17 cellular contexts compared by ENCODE assay signal in genomic region chr1:16392740-16393139, GRCh38. TPM values are rescaled to one million over a fixed set of nuclear protein-coding genes. Genes with fewer than 3 reads are reported as not detected.
DNase-seq lines count a peak whose midpoint lies in the region; ATAC-seq and TF ChIP-seq lines count a peak whose summit lies in the region.
"Had no signal": no experiment of that assay in that cellular context is flagged by ENCODE, and none has a peak within 500 bp of the region (broad histone marks: within the 10 kb centered on the region; RNA-seq: fewer than 3 reads in every experiment).

No MANE protein-coding gene starts in this region.

- peaks cover 40% of the 10 kb centered on the region for H3K4me1 Mint-ChIP-seq in T-helper 1 cell treated with Interleukin-12 subunit alpha and Interleukin-12 subunit beta and Interleukin-4 antibody, amounts not matched to agents 30 μg/mL and 1 μg/mL, for 36 hours (ENCODE audit: low read depth)
- H3K4me1 Mint-ChIP-seq in T-cell (peaks cover 41 to 53% (median 46%) of the 10 kb centered on the region in 3 donors), endodermal cell (peaks cover 30% of the 10 kb centered on the region), osteocyte (ENCODE audit: unreplicated experiment) (peaks cover 31% of the 10 kb centered on the region)

- H3K4me3 ChIP-seq in endodermal cell (ENCODE audit: low read length), result no peak overlapping the region
- H3K4me3 ChIP-seq: heart left ventricle, K562 had no signal

- POLR2A ChIA-PET in T-cell (lab: Charles Lee), result no interaction called here

- peak overlapping the region; percentile 15 for H3K27ac Mint-ChIP-seq in T-helper 1 cell treated with Interleukin-12 subunit alpha and Interleukin-12 subunit beta and Interleukin-4 antibody, amounts not matched to agents 30 μg/mL and 1 μg/mL, for 36 hours
- H3K27ac Mint-ChIP-seq in T-cell (peak overlapping the region; percentile 75 to 87), endodermal cell (peak overlapping the region; percentile 59), osteocyte (ENCODE audit: unreplicated experiment) (peak overlapping the region; percentile 64)

- no peaks in the 10 kb centered on the region for H3K27me3 ChIP-seq in endodermal cell (ENCODE audit: control insufficient read depth, insufficient read depth, low read length, poor library complexity, severe bottlenecking)
- H3K27me3 ChIP-seq: heart left ventricle had no signal

- no peaks in the 10 kb centered on the region for H3K9me3 Mint-ChIP-seq in T-helper 1 cell treated with Interleukin-12 subunit alpha and Interleukin-12 subunit beta and Interleukin-4 antibody, amounts not matched to agents 30 μg/mL and 1 μg/mL, for 36 hours
- H3K9me3 Mint-ChIP-seq in T-cell, result no peaks in the 10 kb centered on the region
- no peaks in the 10 kb centered on the region for H3K9me3 Mint-ChIP-seq in endodermal cell
- H3K9me3 Mint-ChIP-seq in osteocyte (ENCODE audit: unreplicated experiment), result no peaks in the 10 kb centered on the region
- H3K9me3 Mint-ChIP-seq: type B pancreatic cell had no signal

- no peak overlapping the region for H3K4me3 Mint-ChIP-seq in T-helper 1 cell treated with Interleukin-12 subunit alpha and Interleukin-12 subunit beta and Interleukin-4 antibody, amounts not matched to agents 30 μg/mL and 1 μg/mL, for 36 hours
- no peak overlapping the region for H3K4me3 Mint-ChIP-seq in T-cell
- no peak overlapping the region for H3K4me3 Mint-ChIP-seq in endodermal cell
- no peak overlapping the region for H3K4me3 Mint-ChIP-seq in osteocyte (ENCODE audit: unreplicated experiment)
- H3K4me3 Mint-ChIP-seq: type B pancreatic cell had no signal

- no peaks in the 10 kb centered on the region for H3K9me3 ChIP-seq in endodermal cell (ENCODE audit: control insufficient read depth, low read length)
- H3K9me3 ChIP-seq: heart left ventricle had no signal

- H3K27ac ChIP-seq in endodermal cell (ENCODE audit: low read depth, low read length), result no peak overlapping the region
- H3K27ac ChIP-seq: 22Rv1 had no signal

- CTCF ChIA-PET in T-cell (lab: Charles Lee), result no interaction called here

- no peak for DNase-seq in T-helper 1 cell
- DNase-seq in T-cell, result no peak
- no peak for DNase-seq in endodermal cell
- no peak for DNase-seq in osteocyte (ENCODE audit: extremely low spot score, unreplicated experiment)
- no peak for DNase-seq in stimulated activated CD4-positive, alpha-beta T cell treated with anti-CD3 and anti-CD28 coated beads, Interleukin-2, amount 100 ng/mL, for 48 hours
- no peak for DNase-seq in activated T-cell treated with anti-CD3 and anti-CD28 coated beads for 4 hours
- no peak for DNase-seq in posterior cingulate gyrus
- DNase-seq: amniotic stem cell, left colon, NCI-H1417 treated with DMSO at 0.1 percent for 48 hours, NCI-H510A treated with DMSO at 0.1 percent for 48 hours had no signal

- no peak for TF ChIP-seq CTCF in endodermal cell (conservative IDR thresholded peaks at IDR 0.05)
- no peak for TF ChIP-seq CTCF in osteocyte (IDR thresholded peaks at IDR 0.05)

- intact Hi-C loops in posterior cingulate gyrus (cut with DNase I), result no loop called here

- H3K36me3 Mint-ChIP-seq in T-helper 1 cell treated with Interleukin-12 subunit alpha and Interleukin-12 subunit beta and Interleukin-4 antibody, amounts not matched to agents 30 μg/mL and 1 μg/mL, for 36 hours (ENCODE audit: low read depth), result peaks cover 29% of the 10 kb centered on the region
- H3K36me3 Mint-ChIP-seq in T-cell (peaks cover 29% of the 10 kb centered on the region), endodermal cell (ENCODE audit: low read depth) (peaks cover 29% of the 10 kb centered on the region), osteocyte (ENCODE audit: unreplicated experiment) (peaks cover 6% of the 10 kb centered on the region)

- H3K27me3 Mint-ChIP-seq in T-helper 1 cell treated with Interleukin-12 subunit alpha and Interleukin-12 subunit beta and Interleukin-4 antibody, amounts not matched to agents 30 μg/mL and 1 μg/mL, for 36 hours (ENCODE audit: low read depth), result no peaks in the 10 kb centered on the region
- H3K27me3 Mint-ChIP-seq in T-cell, result no peaks in the 10 kb centered on the region
- H3K27me3 Mint-ChIP-seq in endodermal cell (ENCODE audit: insufficient read depth), result no peaks in the 10 kb centered on the region
- H3K27me3 Mint-ChIP-seq in osteocyte (ENCODE audit: unreplicated experiment), result no peaks in the 10 kb centered on the region
- H3K27me3 Mint-ChIP-seq: type B pancreatic cell had no signal

- 95 to 100% methylated on average over 3 to 4 of the region's 4 CpGs for WGBS in endodermal cell (ENCODE audit: insufficient coverage in 1 of 2, insufficient read length in 1 of 2), 2 experiments

- peaks cover 35% of the 10 kb centered on the region for H3K36me3 ChIP-seq in endodermal cell (ENCODE audit: control insufficient read depth, insufficient read depth, low read length)

- H3K9ac ChIP-seq in endodermal cell (ENCODE audit: extremely low read depth, low read length, poor library complexity, severe bottlenecking), result no peak overlapping the region

- H3K4me1 ChIP-seq in endodermal cell (ENCODE audit: control insufficient read depth, insufficient read depth, low read length), result peaks cover 2% of the 10 kb centered on the region

- ATAC-seq in T-cell (replicated peaks in 1 of 4), result no peak
- ATAC-seq: K562, left colon had no signal

RNA-seq across cellular contexts. Expression of gene SZRD1, which starts 25.7 kb away (rescaled TPM):
- 100 to 1,000 TPM in 3 of 5 donors, 10 to 100 TPM in 2; 87.2 to 122 (median 106) TPM for total RNA-seq in T-cell
- total RNA-seq in endodermal cell, result 100 to 1,000 TPM; 111 to 118 TPM
- polyA plus RNA-seq in endodermal cell (2013, experiment 1 of 2), result 81.7 TPM
- polyA plus RNA-seq in endodermal cell (2013, experiment 2 of 2), result 86.2 TPM
- 141 and 143 TPM in 2 replicates for total RNA-seq in osteocyte

RNA-seq across cellular contexts. Expression of gene FBXO42, which starts 40.5 kb away (rescaled TPM):
- total RNA-seq in T-cell (10 to 100 TPM; 20.6 to 23.4 (median 22.5) TPM), endodermal cell (10 to 100 TPM; 17.6 to 20.0 TPM), osteocyte (22.2 and 22.8 TPM in 2 replicates)
- polyA plus RNA-seq in endodermal cell (2013, experiment 1 of 2), result 21.1 TPM
- 20.9 TPM for polyA plus RNA-seq in endodermal cell (2013, experiment 2 of 2)

RNA-seq across cellular contexts. Expression of gene SPATA21, which starts 44.5 kb away (rescaled TPM):
- not detected for total RNA-seq in T-cell
- not detected for total RNA-seq in endodermal cell
- not detected for polyA plus RNA-seq in endodermal cell (2013, experiment 1 of 2)
- not detected for polyA plus RNA-seq in endodermal cell (2013, experiment 2 of 2)
- not detected in 2 replicates for total RNA-seq in osteocyte
- total RNA-seq: heart left ventricle; left colon; T-helper 2 cell treated with Interferon-gamma antibody and Interleukin-4, amounts not matched to agents 100 ng/mL and 5 ng/mL, for 36 hours had no signal

RNA-seq across cellular contexts. Expression of gene NECAP2, which starts 47.8 kb away (rescaled TPM):
- total RNA-seq in T-cell, result 100 to 1,000 TPM in 4 of 5 donors, 10 to 100 TPM in 1; 98.4 to 149 (median 138) TPM
- 10 to 100 TPM; 43.9 to 45.8 TPM for total RNA-seq in endodermal cell
- 40.4 TPM for polyA plus RNA-seq in endodermal cell (2013, experiment 1 of 2)
- polyA plus RNA-seq in endodermal cell (2013, experiment 2 of 2), result 37.9 TPM
- 62.0 and 67.5 TPM in 2 replicates for total RNA-seq in osteocyte

Comparison
In these comparisons a context has a peak if more than half of its experiments do, and no peak if none do; other contexts are left out.
1. H3K27ac Mint-ChIP-seq: peak in every context shown above with its lines; median percentile 81 in T-cell; 64 in osteocyte; 59 in endodermal cell; 15 in T-helper 1 cell treated with Interleukin-12 subunit alpha and Interleukin-12 subunit beta and Interleukin-4 antibody, amounts not matched to agents 30 μg/mL and 1 μg/mL, for 36 hours.